ENCODE assay signal across 8 cellular contexts in genomic region chr9:77977210-77977611, GRCh38. TPM values are rescaled to one million over a fixed set of nuclear protein-coding genes. Genes with fewer than 3 reads are reported as not detected.
A peak's percentile ranks its signal among the peaks of the same experiment; 100 is the strongest.
DNase-seq lines count a peak whose midpoint lies in the region; ATAC-seq lines count a peak whose summit lies in the region.

No MANE protein-coding gene starts in this region.

- no peak overlapping the region for H3K4me3 ChIP-seq in mesendoderm (ENCODE audit: low read length)
- no peak overlapping the region for H3K4me3 ChIP-seq in stomach smooth muscle (ENCODE audit: low read length in 2 of 2)

- peaks cover 22% of the 10 kb centered on the region for H3K79me1 ChIP-seq in mesendoderm (ENCODE audit: low read length)

- no peak overlapping the region for H3K4ac ChIP-seq in mesendoderm (ENCODE audit: low read depth, low read length)

- H3K79me2 ChIP-seq in mesendoderm (ENCODE audit: control insufficient read depth, insufficient read depth, low read length) = peaks cover 35% of the 10 kb centered on the region

- H3K27ac Mint-ChIP-seq in effector memory CD8-positive, alpha-beta T cell = peak overlapping the region; percentile 19 to 24

- no peak overlapping the region for H2BK15ac ChIP-seq in mesendoderm (replicated peaks; ENCODE audit: low read depth)

- H3K36me3 ChIP-seq in mesendoderm (ENCODE audit: control insufficient read depth, insufficient read depth, low read length) (no peaks in the 10 kb centered on the region), stomach smooth muscle (ENCODE audit: control insufficient read depth in 2 of 2, insufficient read depth in 2 of 2, low read length in 2 of 2) (no peaks in the 10 kb centered on the region)

- H3K9me3 ChIP-seq in stomach smooth muscle (ENCODE audit: control insufficient read depth in 2 of 2, low read length in 2 of 2) = no peaks in the 10 kb centered on the region

- H3K27me3 Mint-ChIP-seq in effector memory CD8-positive, alpha-beta T cell = peaks cover 0 to 6% of the 10 kb centered on the region in 2 donors

- no peaks in the 10 kb centered on the region for H3K9me3 Mint-ChIP-seq in effector memory CD8-positive, alpha-beta T cell

- peaks cover 9% of the 10 kb centered on the region for H3K4me1 ChIP-seq in mesendoderm (ENCODE audit: control insufficient read depth, low read depth, low read length)
- H3K4me1 ChIP-seq in stomach smooth muscle (ENCODE audit: control insufficient read depth, insufficient read depth, low read length) = peaks cover 3% of the 10 kb centered on the region

- H3K56ac ChIP-seq in mesendoderm (ENCODE audit: low read length) = no peak overlapping the region

- no peak overlapping the region for H4K5ac ChIP-seq in mesendoderm (ENCODE audit: low read length)

- H2BK120ac ChIP-seq in mesendoderm (ENCODE audit: low read depth, low read length) = no peak overlapping the region

- peaks cover 22 to 24% of the 10 kb centered on the region in 2 donors for H3K4me1 Mint-ChIP-seq in effector memory CD8-positive, alpha-beta T cell (ENCODE audit: low read depth in 2 of 2)

- peaks cover 3% of the 10 kb centered on the region for H3K36me3 Mint-ChIP-seq in effector memory CD8-positive, alpha-beta T cell (ENCODE audit: insufficient read depth)

- no peak overlapping the region for H3K23ac ChIP-seq in mesendoderm (ENCODE audit: low read length)

- no peak overlapping the region for H2AK5ac ChIP-seq in mesendoderm (ENCODE audit: low read length)

- H3K9ac ChIP-seq in mesendoderm (ENCODE audit: low read length) = no peak overlapping the region
- no peak overlapping the region for H3K9ac ChIP-seq in stomach smooth muscle (ENCODE audit: low read length in 2 of 2)

- no peak overlapping the region for H3K18ac ChIP-seq in mesendoderm (ENCODE audit: low read length)

- H4K8ac ChIP-seq in mesendoderm (ENCODE audit: low read depth, low read length) = no peak overlapping the region

- DNase-seq in ELF-1 (ENCODE audit: low read depth, low spot score) = peak; percentile 74
- DNase-seq in M059J (ENCODE audit: low read depth) = peak; percentile 81
- DNase-seq in activated CD4-positive, alpha-beta T cell treated with anti-CD3 and anti-CD28 coated beads, Interleukin-2, amount 50 U/mL, for 1 hour = peak; percentile 41
- peak; percentile 5 to 9 (median 5) for DNase-seq in effector memory CD8-positive, alpha-beta T cell
- DNase-seq in mesendoderm = peak; percentile 91

- peak; percentile 59 for ATAC-seq in effector memory CD8-positive, alpha-beta T cell (replicated peaks)
- ATAC-seq in HG02981 (IDR thresholded peaks at IDR 0.05; ENCODE audit: unreplicated experiment) (no peak), GM21515 (IDR thresholded peaks at IDR 0.05; ENCODE audit: unreplicated experiment) (no peak)

- no CpG with 5 or more reads among the region's 4 CpGs for WGBS in mesendoderm (ENCODE audit: extremely low coverage, insufficient coverage, low lambda C conversion rate)

- H3K4me3 Mint-ChIP-seq in effector memory CD8-positive, alpha-beta T cell = no peak overlapping the region

- H3K4me2 ChIP-seq in mesendoderm (ENCODE audit: low read length) = no peak overlapping the region

- H2BK5ac ChIP-seq in mesendoderm (ENCODE audit: low read length) = no peak overlapping the region

- H3K27ac ChIP-seq in mesendoderm (ENCODE audit: low read depth, low read length) (no peak overlapping the region), stomach smooth muscle (ENCODE audit: low read length) (peak overlapping the region; percentile 1)

- H3K27me3 ChIP-seq in mesendoderm (ENCODE audit: insufficient read depth, low read length, poor library complexity) (no peaks in the 10 kb centered on the region), stomach smooth muscle (ENCODE audit: control insufficient read depth in 1 of 2, insufficient read depth in 2 of 2, low read length in 2 of 2) (no peaks in the 10 kb centered on the region)

RNA-seq across cellular contexts. Expression of gene GNAQ, which starts 54.4 kb away (rescaled TPM):
- total RNA-seq in M059J (2014; rRNA removed; shearing (Covaris generic)) = 21.4 and 39.2 TPM in 2 replicates
- polyA plus RNA-seq in mesendoderm (2013, experiment 1 of 2) = 35.6 TPM
- 36.2 TPM for polyA plus RNA-seq in mesendoderm (2013, experiment 2 of 2)

Comparison
In these comparisons a context has a peak if more than half of its experiments do, and no peak if none do; other contexts are left out.
1. DNase-seq: peak in every context shown above with its lines; median percentile 91 in mesendoderm; 81 in M059J; 74 in ELF-1; 41 in activated CD4-positive, alpha-beta T cell treated with anti-CD3 and anti-CD28 coated beads, Interleukin-2, amount 50 U/mL, for 1 hour; 5 in effector memory CD8-positive, alpha-beta T cell.